9 cellular contexts compared by ENCODE assay signal in genomic region chr5:58410441-58410840, GRCh38. TPM values are rescaled to one million over a fixed set of nuclear protein-coding genes. Genes with fewer than 3 reads are reported as not detected.
DNase-seq lines count a peak whose midpoint lies in the region; ATAC-seq and TF ChIP-seq lines count a peak whose summit lies in the region.
"Had no signal": no experiment of that assay in that cellular context is flagged by ENCODE, and none has a peak within 500 bp of the region (broad histone marks: within the 10 kb centered on the region; RNA-seq: fewer than 3 reads in every experiment).

No MANE protein-coding gene starts in this region.

- ATAC-seq in HG02588 (IDR thresholded peaks at IDR 0.05; ENCODE audit: unreplicated experiment) (no peak), HG02981 (IDR thresholded peaks at IDR 0.05; ENCODE audit: unreplicated experiment) (no peak)

- no peak for TF ChIP-seq POLR2A in NB4 (IDR thresholded peaks at IDR 0.05; ENCODE audit: extremely low read depth, insufficient read length)

- no peak overlapping the region for H3K4me3 Mint-ChIP-seq in mesothelial cell of epicardium
- H3K4me3 Mint-ChIP-seq: IgD-negative memory B cell had no signal

- DNase-seq in DMS53 (lab: John Stamatoyannopoulos, UW) (peak; percentile 75), NB4 (ENCODE audit: low read depth) (peak; percentile 40), dedifferentiated amniotic fluid mesenchymal stem cell (ENCODE audit: extremely low spot score) (peak; percentile 92), mesothelial cell of epicardium (ENCODE audit: low spot score in 2 of 2, unreplicated experiment in 2 of 2) (no peak), activated T-cell treated with anti-CD3 and anti-CD28 coated beads for 4 hours (no peak)
- no peak for DNase-seq in activated CD4-positive, CD25-positive, alpha-beta regulatory T cell (lab: John Stamatoyannopoulos, UW)

- no peak overlapping the region for H3K4me3 ChIP-seq in NB4 (ENCODE audit: low read depth, low read length)

- H3K4me1 Mint-ChIP-seq in mesothelial cell of epicardium, result peaks cover 65% of the 10 kb centered on the region
- H3K4me1 Mint-ChIP-seq: IgD-negative memory B cell had no signal

- H3K9me3 Mint-ChIP-seq in mesothelial cell of epicardium, result no peaks in the 10 kb centered on the region
- H3K9me3 Mint-ChIP-seq: IgD-negative memory B cell had no signal

- no peaks in the 10 kb centered on the region for H3K36me3 Mint-ChIP-seq in mesothelial cell of epicardium
- H3K36me3 Mint-ChIP-seq: IgD-negative memory B cell had no signal

- H3K27me3 Mint-ChIP-seq in mesothelial cell of epicardium (ENCODE audit: low read depth), result no peaks in the 10 kb centered on the region

- no peak for TF ChIP-seq CTCF in NB4 (IDR thresholded peaks at IDR 0.05; ENCODE audit: low read depth, low read length)
- TF ChIP-seq CTCF in mesothelial cell of epicardium (IDR thresholded peaks at IDR 0.05; ENCODE audit: unreplicated experiment), result no peak

- peak overlapping the region; percentile 92 for H3K27ac Mint-ChIP-seq in mesothelial cell of epicardium
- H3K27ac Mint-ChIP-seq: IgD-negative memory B cell had no signal

RNA-seq across cellular contexts. Expression of gene PLK2, which starts 49.4 kb away (rescaled TPM):
- total RNA-seq in mesothelial cell of epicardium, result 510 to 549 TPM (median 531 TPM) in 3 replicates

Comparison
In these comparisons a context has a peak if more than half of its experiments do, and no peak if none do; other contexts are left out.
1. DNase-seq: peak in DMS53 (single experiment), NB4 (single experiment) and dedifferentiated amniotic fluid mesenchymal stem cell (single experiment); none in mesothelial cell of epicardium (0 of 2), activated T-cell treated with anti-CD3 and anti-CD28 coated beads for 4 hours (single experiment) and activated CD4-positive, CD25-positive, alpha-beta regulatory T cell (0 of 4).